ENCODE assay signal across 11 cellular contexts in the genomic region with DNA sequence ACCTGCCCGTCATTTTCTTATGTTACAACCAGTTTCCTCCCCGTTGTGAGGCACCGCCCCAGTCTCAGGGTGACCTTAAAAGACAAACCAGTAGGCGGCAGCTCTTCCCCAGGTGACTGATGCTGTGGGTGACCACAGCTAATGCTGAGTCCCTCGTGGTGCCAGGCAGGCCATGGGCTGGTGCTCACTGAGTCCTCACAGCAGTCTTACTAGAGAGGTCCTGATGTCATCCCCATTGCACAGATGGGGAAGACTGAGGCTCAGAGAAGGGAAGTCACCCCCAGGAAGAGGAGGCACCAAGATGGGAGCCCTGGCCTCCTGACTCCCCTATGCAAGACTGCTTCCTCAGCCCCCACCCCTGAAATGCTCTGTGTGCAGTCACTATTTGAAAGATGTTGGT. TPM values are rescaled to one million over a fixed set of nuclear protein-coding genes. Genes with fewer than 3 reads are reported as not detected.
DNase-seq lines count a peak whose midpoint lies in the region; ATAC-seq and TF ChIP-seq lines count a peak whose summit lies in the region.
"Had no signal": no experiment of that assay in that cellular context is flagged by ENCODE, and none has a peak within 500 bp of the region (broad histone marks: within the 10 kb centered on the region; RNA-seq: fewer than 3 reads in every experiment).

No MANE protein-coding gene starts in this region.

- H3K36me3 ChIP-seq in BLaER1, result no peaks in the 10 kb centered on the region

- no peak overlapping the region for H3K9ac ChIP-seq in BLaER1

- H3K4me2 ChIP-seq in BLaER1, result peak overlapping the region; percentile 32

- H3K4me1 ChIP-seq in BLaER1, result peaks cover 42% of the 10 kb centered on the region

- H4K20me1 ChIP-seq in BLaER1, result peaks cover 32% of the 10 kb centered on the region

- H3K9me3 ChIP-seq in BLaER1, result no peaks in the 10 kb centered on the region

- DNase-seq in GM13977 (ENCODE audit: low spot score) (peak; percentile 58), SK-MEL-5 (ENCODE audit: low read depth, low spot score) (peak; percentile 38), dermis blood vessel endothelial cell (peak; percentile 20), NCI-H1105 (lab: John Stamatoyannopoulos, UW) (no peak)
- DNase-seq: amniotic stem cell, naive B cell had no signal

- in situ Hi-C loops in GM13977 (cut with MboI; ENCODE audit: low pct_unique_long_range_greater_than_20kb, low sequenced_read_pairs, unreplicated experiment) (no loop called here), SK-MEL-5 (cut with HindIII; ENCODE audit: low pct_unique_long_range_greater_than_20kb, low sequenced_read_pairs) (no loop called here)

- H3K4me3 ChIP-seq in BLaER1, result no peak overlapping the region

- H3K27me3 ChIP-seq in BLaER1, result no peaks in the 10 kb centered on the region

- ATAC-seq in GM18861 (IDR thresholded peaks at IDR 0.05; ENCODE audit: unreplicated experiment), result no peak
- ATAC-seq in GM19324 (IDR thresholded peaks at IDR 0.05; ENCODE audit: low FRiP score, unreplicated experiment), result no peak
- ATAC-seq in HG03175 (IDR thresholded peaks at IDR 0.05; ENCODE audit: unreplicated experiment), result no peak

- no peak overlapping the region for H3K27ac ChIP-seq in BLaER1

- TF ChIP-seq CTCF in GM13977 (IDR thresholded peaks at IDR 0.05; ENCODE audit: extremely low read depth, insufficient read depth, missing control alignments), result peak; percentile 27

RNA-seq across cellular contexts. Expression of gene CFAP157, which starts 1.0 kb away (rescaled TPM):
- 0.11 TPM in 2 replicates for total RNA-seq in SK-MEL-5 (2014; rRNA removed; shearing (Covaris generic))
- 0.06 TPM in 1 of 2 replicates, not detected in the other for polyA plus RNA-seq in SK-MEL-5 (2015; cell fraction: cytosol; rRNA removed)
- polyA plus RNA-seq in SK-MEL-5 (2015; cell fraction: nucleus; rRNA removed), result 0.19 and 0.94 TPM in 2 replicates
- not detected in 2 replicates for total RNA-seq in dermis blood vessel endothelial cell
- total RNA-seq: glomerular endothelial cell had no signal

RNA-seq across cellular contexts. Expression of gene PTRH1, which starts 7.7 kb away (rescaled TPM):
- 26.9 and 35.5 TPM in 2 replicates for total RNA-seq in SK-MEL-5 (2014; rRNA removed; shearing (Covaris generic))
- polyA plus RNA-seq in SK-MEL-5 (2015; cell fraction: cytosol; rRNA removed), result 39.2 and 49.0 TPM in 2 replicates
- polyA plus RNA-seq in SK-MEL-5 (2015; cell fraction: nucleus; rRNA removed), result 8.9 and 19.2 TPM in 2 replicates
- 22.3 and 24.7 TPM in 2 replicates for total RNA-seq in dermis blood vessel endothelial cell

RNA-seq across cellular contexts. Expression of gene TTC16, which starts 8.1 kb away (rescaled TPM):
- total RNA-seq in SK-MEL-5 (2014; rRNA removed; shearing (Covaris generic)), result 0.11 and 0.16 TPM in 2 replicates
- polyA plus RNA-seq in SK-MEL-5 (2015; cell fraction: cytosol; rRNA removed), result 0.04 TPM in 1 of 2 replicates, not detected in the other
- polyA plus RNA-seq in SK-MEL-5 (2015; cell fraction: nucleus; rRNA removed), result 0.09 and 0.27 TPM in 2 replicates
- total RNA-seq in dermis blood vessel endothelial cell, result not detected in 2 replicates
- total RNA-seq: glomerular endothelial cell had no signal

RNA-seq across cellular contexts. Expression of gene TOR2A, which starts 27.3 kb away (rescaled TPM):
- total RNA-seq in SK-MEL-5 (2014; rRNA removed; shearing (Covaris generic)), result 9.0 and 10.5 TPM in 2 replicates
- 28.8 and 36.0 TPM in 2 replicates for polyA plus RNA-seq in SK-MEL-5 (2015; cell fraction: cytosol; rRNA removed)
- 17.0 and 24.8 TPM in 2 replicates for polyA plus RNA-seq in SK-MEL-5 (2015; cell fraction: nucleus; rRNA removed)
- 7.7 and 13.2 TPM in 2 replicates for total RNA-seq in dermis blood vessel endothelial cell
